In genomic region chr9:33782395-33783152, GRCh38 we compare ENCODE assay signal across 16 cellular contexts. TPM values are rescaled to one million over a fixed set of nuclear protein-coding genes. Genes with fewer than 3 reads are reported as not detected.
A peak's percentile ranks its signal among the peaks of the same experiment; 100 is the strongest.
DNase-seq lines count a peak whose midpoint lies in the region; ATAC-seq and TF ChIP-seq lines count a peak whose summit lies in the region.
"Had no signal": no experiment of that assay in that cellular context is flagged by ENCODE, and none has a peak within 500 bp of the region (broad histone marks: within the 10 kb centered on the region; RNA-seq: fewer than 3 reads in every experiment).

No MANE protein-coding gene starts in this region.

- intact Hi-C loops in cardiac septum (cut with DNase I) = no loop called here

- in situ Hi-C loops in GM23248 (cut with MboI) = no loop called here

- no peak overlapping the region for H2AFZ ChIP-seq in GM23248
- peak overlapping the region; percentile 46 for H2AFZ ChIP-seq in fibroblast of lung (ENCODE audit: low read length)
- H2AFZ ChIP-seq: parathyroid adenoma had no signal

- DNase-seq in A172 (ENCODE audit: low spot score) (peak; percentile 60), GM23248 (peak; percentile 39), RPMI7951 (ENCODE audit: low read depth) (peak; percentile 59), fibroblast of lung (ENCODE audit: low read depth in 2 of 2) (peak; percentile 77 to 82), T-helper 2 cell (no peak), cardiac septum (ENCODE audit: low spot score) (no peak)
- DNase-seq: activated CD4-positive, alpha-beta T cell treated with anti-CD3 and anti-CD28 coated beads for 1 hour; adrenal gland; foreskin melanocyte; immature natural killer cell; midbrain; Peyer's patch; tibial artery had no signal

- peaks cover 16% of the 10 kb centered on the region for H3F3A ChIP-seq in GM23248 (ENCODE audit: insufficient read depth)

- no peaks in the 10 kb centered on the region for H3K27me3 ChIP-seq in GM23248 (replicated peaks; ENCODE audit: insufficient read depth)
- no peaks in the 10 kb centered on the region for H3K27me3 ChIP-seq in fibroblast of lung (ENCODE audit: control insufficient read depth, insufficient read depth, low read length)
- H3K27me3 ChIP-seq: adrenal gland, Peyer's patch, tibial artery had no signal

- H3K4me3 ChIP-seq in GM23248 = no peak overlapping the region
- H3K4me3 ChIP-seq in fibroblast of lung (replicated peaks in 1 of 4; ENCODE audit: control extremely low read depth in 1 of 4, insufficient read depth in 1 of 4, low read depth in 3 of 4, low read length in 4 of 4) = no peak overlapping the region
- H3K4me3 ChIP-seq: adrenal gland, Peyer's patch, tibial artery had no signal

- no peaks in the 10 kb centered on the region for H3K9me2 ChIP-seq in GM23248 (ENCODE audit: insufficient read depth)

- no peak for TF ChIP-seq CTCF in fibroblast of lung (conservative IDR thresholded peaks at IDR 0.05 in 1 of 2, IDR thresholded peaks at IDR 0.05 in 1 of 2; ENCODE audit: low read depth in 1 of 2, low read length in 2 of 2)

- H3K9me3 ChIP-seq in GM23248 (ENCODE audit: low read depth) = no peaks in the 10 kb centered on the region
- H3K9me3 ChIP-seq in fibroblast of lung (ENCODE audit: control insufficient read depth, insufficient read depth, low read depth, low read length) = no peaks in the 10 kb centered on the region
- H3K9me3 ChIP-seq: adrenal gland, Peyer's patch, tibial artery had no signal

- H4K20me1 ChIP-seq in GM23248 (ENCODE audit: insufficient read depth) (no peaks in the 10 kb centered on the region), fibroblast of lung (ENCODE audit: control insufficient read depth, extremely low read depth, insufficient read depth, low read length) (no peaks in the 10 kb centered on the region)

- H3K4me2 ChIP-seq in GM23248 (ENCODE audit: unreplicated experiment) (peak overlapping the region; percentile 21), fibroblast of lung (ENCODE audit: extremely low read depth, insufficient read depth, low read length) (peak overlapping the region; percentile 23)

- H3K4me1 ChIP-seq in GM23248 (ENCODE audit: insufficient read depth) (peaks cover 31% of the 10 kb centered on the region), fibroblast of lung (ENCODE audit: control insufficient read depth, extremely low read depth, insufficient read depth, low read length) (peaks cover 10% of the 10 kb centered on the region)
- H3K4me1 ChIP-seq: adrenal gland, parathyroid adenoma, tibial artery had no signal

- H3K27ac ChIP-seq in GM23248 (no peak overlapping the region), fibroblast of lung (ENCODE audit: insufficient read depth, low read length) (no peak overlapping the region)
- H3K27ac ChIP-seq: adrenal gland, parathyroid adenoma, Peyer's patch, tibial artery had no signal

- 42 to 47% methylated on average over 4 of the region's 4 CpGs for WGBS in GM23248 (ENCODE audit: low coverage in 1 of 2, low lambda C conversion rate in 2 of 2, missing lambda C conversion rate in 2 of 2), 2 experiments

- H3K36me3 ChIP-seq in GM23248 (ENCODE audit: low read depth) (no peaks in the 10 kb centered on the region), fibroblast of lung (ENCODE audit: control insufficient read depth, insufficient read depth, low read length) (no peaks in the 10 kb centered on the region)
- H3K36me3 ChIP-seq: adrenal gland, Peyer's patch, tibial artery had no signal

- H3K9ac ChIP-seq in GM23248 (no peak overlapping the region), fibroblast of lung (ENCODE audit: insufficient read depth, low read length) (no peak overlapping the region)
- H3K9ac ChIP-seq: parathyroid adenoma had no signal

- H3K79me2 ChIP-seq in GM23248 (ENCODE audit: insufficient read depth) = peaks cover 10% of the 10 kb centered on the region; the same call in 1 of the 2 replicates
- H3K79me2 ChIP-seq in fibroblast of lung (ENCODE audit: control insufficient read depth, insufficient read depth, low read length) = no peaks in the 10 kb centered on the region
- H3K79me2 ChIP-seq: parathyroid adenoma had no signal

- ATAC-seq in HG02870 (IDR thresholded peaks at IDR 0.05; ENCODE audit: unreplicated experiment) (no peak), HG02642 (IDR thresholded peaks at IDR 0.05; ENCODE audit: poor library complexity, unreplicated experiment) (no peak)

RNA-seq across cellular contexts. Expression of gene PRSS3, which starts 12.8 kb away (rescaled TPM):
- total RNA-seq in A172 (2014; rRNA removed; shearing (Covaris generic)) = 1.5 TPM in 1 of 2 replicates, not detected in the other
- 15.1 and 30.7 TPM in 2 replicates for total RNA-seq in GM23248 (2014; rRNA removed; shearing (Covaris generic))
- polyA plus RNA-seq in GM23248 (2016; fragmentation: Nextera tagmentation; extraction: Ambion mirVana) (48.2 and 53.3 TPM in 2 replicates), fibroblast of lung (2.9 and 11.4 TPM in 2 replicates)
- total RNA-seq in RPMI7951 (2014; rRNA removed; shearing (Covaris generic)) = 2.6 and 7.1 TPM in 2 replicates
- total RNA-seq in fibroblast of lung (0.26 and 0.33 TPM in 2 replicates), cardiac septum (not detected)
- 6.5 and 29.3 TPM in 2 replicates for polyA plus RNA-seq in fibroblast of lung (2012)
- 10.3 and 41.5 TPM in 2 replicates for polyA minus RNA-seq in fibroblast of lung (ENCODE audit: low replicate concordance)

RNA-seq across cellular contexts. Expression of gene UBE2R2, which starts 34.4 kb away (rescaled TPM):
- 14.4 and 16.0 TPM in 2 replicates for total RNA-seq in A172 (2014; rRNA removed; shearing (Covaris generic))
- total RNA-seq in GM23248 (2014; rRNA removed; shearing (Covaris generic)) = 15.9 and 18.9 TPM in 2 replicates
- polyA plus RNA-seq in GM23248 (2016; fragmentation: Nextera tagmentation; extraction: Ambion mirVana) = 16.0 and 18.1 TPM in 2 replicates
- 13.0 and 18.5 TPM in 2 replicates for total RNA-seq in RPMI7951 (2014; rRNA removed; shearing (Covaris generic))
- 16.7 and 23.9 TPM in 2 replicates for total RNA-seq in fibroblast of lung
- polyA plus RNA-seq in fibroblast of lung = 52.5 and 57.1 TPM in 2 replicates
- 44.7 and 50.8 TPM in 2 replicates for polyA plus RNA-seq in fibroblast of lung (2012)
- polyA minus RNA-seq in fibroblast of lung (ENCODE audit: low replicate concordance) = 15.1 and 24.3 TPM in 2 replicates
- total RNA-seq in cardiac septum = 38.8 TPM

Comparison
In these comparisons a context has a peak if more than half of its experiments do, and no peak if none do; other contexts are left out.
1. DNase-seq: peak in A172 (single experiment), GM23248 (single experiment), RPMI7951 (single experiment) and fibroblast of lung (2 of 2); none in T-helper 2 cell (0 of 5) and cardiac septum (single experiment).